In the genomic region with DNA sequence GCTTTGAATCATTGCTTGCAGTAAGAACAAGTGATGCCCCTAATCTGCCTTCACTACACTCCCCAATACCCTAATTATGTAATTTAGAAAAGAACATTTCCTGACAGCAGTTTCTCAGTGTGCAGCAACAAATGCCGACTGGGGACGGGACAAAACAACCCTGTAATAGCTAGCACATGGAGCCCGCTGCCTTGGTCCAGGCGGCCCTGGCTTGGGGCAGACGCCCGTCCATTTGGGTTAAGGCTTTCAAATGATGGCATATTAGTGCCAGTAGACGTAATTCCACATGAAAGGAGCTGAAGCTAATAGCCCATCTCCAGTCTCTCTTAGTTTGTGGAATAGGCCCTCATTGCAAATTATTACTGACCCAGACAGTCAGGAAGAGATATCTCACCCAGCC, we compare ENCODE assay signal across 2 cellular contexts.
A peak's percentile ranks its signal among the peaks of the same experiment; 100 is the strongest.
TF ChIP-seq lines count a peak whose summit lies in the region.

No MANE protein-coding gene starts in this region.

TF ChIP-seq in HepG2, 621 proteins besides CTCF, POLR2A, EP300 and RAD21:
- TF ChIP-seq PBX2 (CRISPR knock-in tag; IDR thresholded peaks at IDR 0.05) (no peak), FOXO4 (CRISPR knock-in tag; conservative IDR thresholded peaks at IDR 0.05) (0 out of 2 replicates have a peak, but pooled peaks have one; percentile 22)

TF ChIP-seq in H1, 55 proteins besides CTCF, POLR2A, EP300 and RAD21:
- TF ChIP-seq SP4 (IDR thresholded peaks at IDR 0.05; ENCODE audit: low read length): no peak
- TF ChIP-seq CBX5 (IDR thresholded peaks at IDR 0.05; ENCODE audit: low read depth, low read length): no peak
- TF ChIP-seq RNF2 (IDR thresholded peaks at IDR 0.05; ENCODE audit: borderline replicate concordance, low read depth, low read length, missing control alignments, poor library complexity, severe bottlenecking): no peak
- TF ChIP-seq CHD2 (IDR thresholded peaks at IDR 0.05; ENCODE audit: low read length): no peak
- no peak for TF ChIP-seq RXRA (IDR thresholded peaks at IDR 0.05; ENCODE audit: insufficient read depth, low read depth, low read length)
- no peak for TF ChIP-seq SIX5 (IDR thresholded peaks at IDR 0.05; ENCODE audit: low read depth, low read length)
- TF ChIP-seq TCF12 (IDR thresholded peaks at IDR 0.05; ENCODE audit: low read depth, low read length): no peak
- TF ChIP-seq GTF2F1 (IDR thresholded peaks at IDR 0.05; ENCODE audit: borderline replicate concordance, low read depth, low read length): no peak
- TF ChIP-seq CBX8 (IDR thresholded peaks at IDR 0.05; ENCODE audit: borderline replicate concordance, low read depth, low read length): no peak
- TF ChIP-seq KDM1A (IDR thresholded peaks at IDR 0.05; ENCODE audit: borderline replicate concordance, low read length): no peak
- no peak for TF ChIP-seq TBP (IDR thresholded peaks at IDR 0.05; ENCODE audit: low read depth, low read length)
- TF ChIP-seq JUND (IDR thresholded peaks at IDR 0.05; ENCODE audit: low read length): no peak
- TF ChIP-seq USF2 (IDR thresholded peaks at IDR 0.05; ENCODE audit: low read length): no peak
- TF ChIP-seq ATF3 (IDR thresholded peaks at IDR 0.05; ENCODE audit: insufficient read depth, low read depth, low read length): no peak
- no peak for TF ChIP-seq RFX5 (IDR thresholded peaks at IDR 0.05; ENCODE audit: borderline replicate concordance, low read depth, low read length)
- TF ChIP-seq MAFK (IDR thresholded peaks at IDR 0.05; ENCODE audit: low read depth, low read length): no peak
- no peak for TF ChIP-seq KDM5A (IDR thresholded peaks at IDR 0.05; ENCODE audit: low read length)
- no peak for TF ChIP-seq RBBP5 (IDR thresholded peaks at IDR 0.05; ENCODE audit: borderline replicate concordance, low read depth, low read length)
- TF ChIP-seq ZNF274 (IDR thresholded peaks at IDR 0.05; ENCODE audit: borderline replicate concordance, extremely low read depth, low read length): no peak
